8 cellular contexts compared by ENCODE assay signal in the genomic region with DNA sequence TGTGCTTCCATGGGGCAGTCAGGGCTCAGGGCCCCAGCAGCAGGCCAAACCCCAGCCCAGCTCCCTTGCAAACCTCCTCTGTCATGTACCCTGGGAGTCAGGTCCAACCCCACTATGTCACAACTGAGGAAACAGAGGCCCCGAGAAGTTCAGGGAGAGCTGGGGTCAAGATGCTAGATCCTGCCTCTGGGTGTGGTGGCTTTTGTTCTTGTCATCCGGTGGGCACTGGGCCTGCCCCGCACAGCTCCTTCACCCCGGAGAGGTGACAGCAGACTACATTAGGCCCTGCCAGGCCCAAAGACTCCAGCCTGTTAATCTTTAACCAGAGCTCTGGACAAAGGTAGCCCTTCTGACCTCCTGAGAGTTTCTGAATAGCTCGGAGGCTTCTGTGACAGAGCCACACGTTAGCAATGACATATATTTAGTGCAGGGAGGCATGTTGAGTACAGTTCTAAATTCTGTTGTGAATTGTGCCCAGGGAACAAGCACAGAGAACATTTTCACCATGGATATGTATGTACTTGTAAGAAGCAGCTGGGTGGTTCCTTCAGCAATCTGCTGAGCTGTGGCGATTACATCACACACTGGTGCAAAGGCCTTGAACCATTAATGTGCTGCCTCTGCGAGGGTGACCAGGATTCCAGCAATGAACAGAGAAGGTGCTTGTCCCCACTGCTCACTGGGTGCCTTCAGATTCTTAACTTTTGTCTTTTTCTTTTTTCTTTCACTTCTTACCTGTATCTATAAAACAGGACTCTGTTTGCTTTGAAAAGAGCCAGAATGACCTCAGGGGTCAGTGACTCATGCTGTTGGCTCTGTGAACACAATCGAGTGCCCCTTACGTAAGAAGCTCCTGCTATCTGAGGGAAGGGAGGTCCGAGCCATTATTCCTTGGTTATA.
DNase-seq lines count a peak whose midpoint lies in the region; ATAC-seq and TF ChIP-seq lines count a peak whose summit lies in the region.

No MANE protein-coding gene starts in this region.

- intact Hi-C loops in Caco-2 (cut with micrococcal nuclease; ENCODE audit: unreplicated experiment) (loop anchor here (1.0 to 5.0 kb wide), 6 partner anchors 23 to 384 kb away; no protein-coding TSS in a partner anchor), heart right ventricle (cut with DNase I) (no loop called here)
- intact Hi-C loops in activated CD4-positive, alpha-beta T cell treated with anti-CD3 and anti-CD28 coated beads for 36 hours (cut with DNase I, micrococcal nuclease) = no loop called here

- TF ChIP-seq CTCF in Caco-2 (IDR thresholded peaks at IDR 0.05; ENCODE audit: insufficient read depth in 1 of 2, low read depth in 1 of 2, low read length in 1 of 2, severe bottlenecking in 1 of 2, unreplicated experiment in 1 of 2) (no peak), heart right ventricle (IDR thresholded peaks at IDR 0.05) (no peak)

- POLR2A ChIA-PET in Caco-2 (lab: Charles Lee) = interaction anchor here (0.6 to 2.2 kb wide), 9 partner anchors 11 to 433 kb away, joined by 3 to 24 read pairs (median 6); partner anchors contain the start of gene RAB4A
- POLR2A ChIA-PET in activated CD4-positive, alpha-beta T cell treated with anti-CD3 and anti-CD28 coated beads for 36 hours (lab: Charles Lee) = no interaction called here

- no peaks in the 10 kb centered on the region for H3K27me3 Mint-ChIP-seq in Caco-2 (ENCODE audit: insufficient read depth, unreplicated experiment)
- H3K27me3 Mint-ChIP-seq in activated CD4-positive, alpha-beta T cell treated with anti-CD3 and anti-CD28 coated beads for 36 hours = no peaks in the 10 kb centered on the region

- no TSS peak for BruUV-seq in Caco-2 (replicated peaks; lab: Mats Ljungman, UMichigan)

- peaks cover 11% of the 10 kb centered on the region for H3K36me3 Mint-ChIP-seq in Caco-2 (ENCODE audit: insufficient read depth, unreplicated experiment)
- H3K36me3 Mint-ChIP-seq in activated CD4-positive, alpha-beta T cell treated with anti-CD3 and anti-CD28 coated beads for 36 hours (ENCODE audit: low read depth) = no peaks in the 10 kb centered on the region

- H3K27ac ChIP-seq in heart right ventricle (peak overlapping the region in 7 of 10 donors; percentile 17 to 77 (median 43)), stomach smooth muscle (ENCODE audit: low read length) (peak overlapping the region; percentile 77)

- WGBS in heart right ventricle, 2 donors = 52 to 70% methylated on average over 11 of the region's 11 CpGs

- H3K36me3 ChIP-seq in Caco-2 (ENCODE audit: control insufficient read depth, insufficient read depth, low read length) = no peaks in the 10 kb centered on the region
- no peaks in the 10 kb centered on the region for H3K36me3 ChIP-seq in heart right ventricle
- H3K36me3 ChIP-seq in stomach smooth muscle (ENCODE audit: control insufficient read depth in 2 of 2, insufficient read depth in 2 of 2, low read length in 2 of 2) = no peaks in the 10 kb centered on the region

- CTCF ChIA-PET in Caco-2 (lab: Charles Lee) = interaction anchor here (0.6 to 2.0 kb wide), 10 partner anchors 11 to 436 kb away, joined by 3 to 15 read pairs (median 3); partner anchors contain the start of gene RHOU
- CTCF ChIA-PET in activated CD4-positive, alpha-beta T cell treated with anti-CD3 and anti-CD28 coated beads for 36 hours (lab: Charles Lee) = no interaction called here

- peak; percentile 87 to 92 for DNase-seq in Caco-2
- peak; percentile 97 for DNase-seq in SW480 (ENCODE audit: low spot score)
- DNase-seq in heart right ventricle = peak in 1 of 2 donors; percentile 40
- DNase-seq in NCI-H345 (lab: John Stamatoyannopoulos, UW) = no peak
- DNase-seq in activated CD4-positive, alpha-beta T cell treated with anti-CD3 and anti-CD28 coated beads for 36 hours = no peak
- no peak for DNase-seq in stimulated activated CD4-positive, alpha-beta T cell treated with anti-CD3 and anti-CD28 coated beads, Interleukin-2, amount 100 ng/mL, for 48 hours

- H3K27ac Mint-ChIP-seq in Caco-2 (ENCODE audit: unreplicated experiment) = peak overlapping the region; percentile 93
- H3K27ac Mint-ChIP-seq in activated CD4-positive, alpha-beta T cell treated with anti-CD3 and anti-CD28 coated beads for 36 hours = no peak overlapping the region

- peaks cover 62% of the 10 kb centered on the region for H3K4me1 ChIP-seq in Caco-2
- H3K4me1 ChIP-seq in heart right ventricle = peaks cover 0 to 25% (median 10%) of the 10 kb centered on the region in 9 donors
- H3K4me1 ChIP-seq in stomach smooth muscle (ENCODE audit: control insufficient read depth, insufficient read depth, low read length) = peaks cover 31% of the 10 kb centered on the region

- H3K27me3 ChIP-seq in Caco-2 (replicated peaks; ENCODE audit: control insufficient read depth, insufficient read depth, low read length) = no peaks in the 10 kb centered on the region
- H3K27me3 ChIP-seq in heart right ventricle = peaks cover 0 to 15% (median 9%) of the 10 kb centered on the region in 7 donors
- H3K27me3 ChIP-seq in stomach smooth muscle (ENCODE audit: control insufficient read depth in 1 of 2, insufficient read depth in 2 of 2, low read length in 2 of 2) = no peaks in the 10 kb centered on the region

- H3K9me3 Mint-ChIP-seq in Caco-2 (ENCODE audit: unreplicated experiment) = no peaks in the 10 kb centered on the region
- H3K9me3 Mint-ChIP-seq in activated CD4-positive, alpha-beta T cell treated with anti-CD3 and anti-CD28 coated beads for 36 hours (ENCODE audit: low read depth) = peaks cover 7% of the 10 kb centered on the region

- peaks cover 57% of the 10 kb centered on the region for H3K4me1 Mint-ChIP-seq in Caco-2 (ENCODE audit: low read depth, unreplicated experiment)
- no peaks in the 10 kb centered on the region for H3K4me1 Mint-ChIP-seq in activated CD4-positive, alpha-beta T cell treated with anti-CD3 and anti-CD28 coated beads for 36 hours

- ATAC-seq in HG02798 (IDR thresholded peaks at IDR 0.05; ENCODE audit: poor library complexity, unreplicated experiment) = peak; percentile 74
- peak in 7 of 8 donors; percentile 53 to 86 (median 76) for ATAC-seq in heart right ventricle
- no peak for ATAC-seq in activated CD4-positive, alpha-beta T cell treated with anti-CD3 and anti-CD28 coated beads for 36 hours

- H3K4me3 Mint-ChIP-seq in Caco-2 (ENCODE audit: unreplicated experiment) = peak overlapping the region; percentile 63
- H3K4me3 Mint-ChIP-seq in activated CD4-positive, alpha-beta T cell treated with anti-CD3 and anti-CD28 coated beads for 36 hours = no peak overlapping the region

- no peaks in the 10 kb centered on the region for H3K9me3 ChIP-seq in Caco-2
- peaks cover 0 to 8% (median 0%) of the 10 kb centered on the region in 11 donors for H3K9me3 ChIP-seq in heart right ventricle
- no peaks in the 10 kb centered on the region for H3K9me3 ChIP-seq in stomach smooth muscle (ENCODE audit: control insufficient read depth in 2 of 2, low read length in 2 of 2)

- H3K4me3 ChIP-seq in Caco-2 (ENCODE audit: low read depth, low read length) (peak overlapping the region; percentile 5), heart right ventricle (no peak overlapping the region), stomach smooth muscle (ENCODE audit: low read length in 2 of 2) (no peak overlapping the region)

- peak overlapping the region in 1 of 2 donors; percentile 21 for H3K9ac ChIP-seq in stomach smooth muscle (ENCODE audit: low read length in 2 of 2)

Comparison
In these comparisons a context has a peak if more than half of its experiments do, and no peak if none do; other contexts are left out.
1. DNase-seq: peak in Caco-2 (2 of 2) and SW480 (single experiment); none in NCI-H345 (single experiment), activated CD4-positive, alpha-beta T cell treated with anti-CD3 and anti-CD28 coated beads for 36 hours (single experiment) and stimulated activated CD4-positive, alpha-beta T cell treated with anti-CD3 and anti-CD28 coated beads, Interleukin-2, amount 100 ng/mL, for 48 hours (0 of 2).